1 cellular context compared by ENCODE assay signal in genomic region chr1:44531785-44532566, GRCh38.
A peak's percentile ranks its signal among the peaks of the same experiment; 100 is the strongest.
TF ChIP-seq lines count a peak whose summit lies in the region.

No MANE protein-coding gene starts in this region.

TF ChIP-seq in K562, 482 proteins besides CTCF, POLR2A, EP300 and RAD21 (continued from another document):
- TF ChIP-seq, protein P1, sequence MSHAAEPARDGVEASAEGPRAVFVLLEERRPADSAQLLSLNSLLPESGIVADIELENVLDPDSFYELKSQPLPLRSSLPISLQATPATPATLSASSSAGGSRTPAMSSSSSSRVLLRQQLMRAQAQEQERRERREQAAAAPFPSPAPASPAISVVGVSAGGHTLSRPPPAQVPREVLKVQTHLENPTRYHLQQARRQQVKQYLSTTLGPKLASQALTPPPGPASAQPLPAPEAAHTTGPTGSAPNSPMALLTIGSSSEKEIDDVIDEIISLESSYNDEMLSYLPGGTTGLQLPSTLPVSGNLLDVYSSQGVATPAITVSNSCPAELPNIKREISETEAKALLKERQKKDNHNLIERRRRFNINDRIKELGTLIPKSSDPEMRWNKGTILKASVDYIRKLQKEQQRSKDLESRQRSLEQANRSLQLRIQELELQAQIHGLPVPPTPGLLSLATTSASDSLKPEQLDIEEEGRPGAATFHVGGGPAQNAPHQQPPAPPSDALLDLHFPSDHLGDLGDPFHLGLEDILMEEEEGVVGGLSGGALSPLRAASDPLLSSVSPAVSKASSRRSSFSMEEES (CRISPR knock-in tag; IDR thresholded peaks at IDR 0.05), result peak; percentile 77
- no peak for TF ChIP-seq ZNF217 (CRISPR knock-in tag; IDR thresholded peaks at IDR 0.05)
- TF ChIP-seq RBM22 (IDR thresholded peaks at IDR 0.05; ENCODE audit: low read depth, low read length, poor library complexity, severe bottlenecking), result no peak
- TF ChIP-seq TAF7 (tag; IDR thresholded peaks at IDR 0.05), result no peak
- TF ChIP-seq SMARCC2 (IDR thresholded peaks at IDR 0.05; ENCODE audit: low read depth), result peak; percentile 99
- no peak for TF ChIP-seq SP2 (IDR thresholded peaks at IDR 0.05; ENCODE audit: extremely low read depth, low read depth, low read length, poor library complexity, severe bottlenecking)
- TF ChIP-seq JUNB (CRISPR knock-in tag; conservative IDR thresholded peaks at IDR 0.05), result peak; percentile 75
- TF ChIP-seq TCF3 (CRISPR knock-in tag; IDR thresholded peaks at IDR 0.05), result peak; percentile 79
- TF ChIP-seq ZFP30 (CRISPR knock-in tag; IDR thresholded peaks at IDR 0.05; ENCODE audit: borderline replicate concordance), result no peak
- TF ChIP-seq ZNF124 (CRISPR knock-in tag; IDR thresholded peaks at IDR 0.05), result no peak
- TF ChIP-seq E2F8 (IDR thresholded peaks at IDR 0.05; ENCODE audit: low read depth, partially characterized antibody), result peak; percentile 64
- TF ChIP-seq ZNF609 (CRISPR knock-in tag; IDR thresholded peaks at IDR 0.05; ENCODE audit: borderline replicate concordance), result 0 out of 2 replicates have a peak, but pooled peaks have one; percentile 44
- no peak for TF ChIP-seq PCBP1 (IDR thresholded peaks at IDR 0.05; ENCODE audit: low read depth, low read length, poor library complexity, severe bottlenecking)
